20 cellular contexts compared by ENCODE assay signal in the genomic region with DNA sequence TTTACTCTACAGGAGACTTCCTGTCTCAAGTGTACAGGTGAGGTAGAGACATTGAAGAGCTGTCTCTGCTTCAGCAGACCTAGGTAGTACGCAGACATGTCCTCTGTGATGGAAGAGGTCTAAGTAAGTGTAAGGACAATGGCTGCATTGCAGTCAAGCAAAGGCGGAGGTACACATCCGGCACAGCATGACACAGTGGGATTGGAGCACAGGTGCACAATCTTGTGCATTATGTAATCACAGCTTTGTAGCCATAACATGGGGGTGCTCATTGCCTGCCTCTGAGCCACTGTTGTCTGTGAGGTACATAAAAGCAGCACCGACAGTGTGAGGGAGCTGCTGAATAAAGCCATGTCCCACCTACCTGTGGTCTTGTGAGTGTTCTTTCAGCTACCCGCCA.
A peak's percentile ranks its signal among the peaks of the same experiment; 100 is the strongest.
DNase-seq lines count a peak whose midpoint lies in the region; ATAC-seq and TF ChIP-seq lines count a peak whose summit lies in the region.
"Had no signal": no experiment of that assay in that cellular context is flagged by ENCODE, and none has a peak within 500 bp of the region (broad histone marks: within the 10 kb centered on the region; RNA-seq: fewer than 3 reads in every experiment).

No MANE protein-coding gene starts in this region.

- no peak overlapping the region for H2BK120ac ChIP-seq in mesenchymal stem cell (ENCODE audit: low read depth, low read length)

- H3K18ac ChIP-seq in mesenchymal stem cell (ENCODE audit: low read depth in 1 of 2, low read length in 2 of 2), result no peak overlapping the region

- H3K36me3 ChIP-seq in MM.1S (replicated peaks; ENCODE audit: insufficient read depth, low read length), result no peaks in the 10 kb centered on the region
- no peaks in the 10 kb centered on the region for H3K36me3 ChIP-seq in mesenchymal stem cell (ENCODE audit: control insufficient read depth in 1 of 2, insufficient read depth in 2 of 2, low read depth in 1 of 2, low read length in 2 of 2)
- H3K36me3 ChIP-seq in lower lobe of right lung, result no peaks in the 10 kb centered on the region

- H3K79me2 ChIP-seq in MM.1S (ENCODE audit: low read length), result no peaks in the 10 kb centered on the region

- H3K27ac ChIP-seq in MM.1S (ENCODE audit: low read length), result peak overlapping the region; percentile 12; the same call in 1 of the 2 replicates
- H3K27ac ChIP-seq in mesenchymal stem cell (ENCODE audit: low read length, poor library complexity, severe bottlenecking), result no peak overlapping the region
- no peak overlapping the region for H3K27ac ChIP-seq in lower lobe of right lung
- H3K27ac ChIP-seq: 22Rv1 had no signal

- H3F3A ChIP-seq in MM.1S (ENCODE audit: insufficient read depth, low read length), result peaks cover 5% of the 10 kb centered on the region; the same call in 1 of the 2 replicates

- no peaks in the 10 kb centered on the region for H3K79me1 ChIP-seq in mesenchymal stem cell (replicated peaks; ENCODE audit: low read length, poor library complexity, severe bottlenecking)

- no peak overlapping the region for H2BK15ac ChIP-seq in mesenchymal stem cell (ENCODE audit: low read depth, poor library complexity, severe bottlenecking)

- H3K4me1 ChIP-seq in MM.1S (ENCODE audit: low read length) (peaks cover 9% of the 10 kb centered on the region), mesenchymal stem cell (ENCODE audit: control insufficient read depth, insufficient read depth, low read depth, low read length) (no peaks in the 10 kb centered on the region), lower lobe of right lung (no peaks in the 10 kb centered on the region)

- H4K91ac ChIP-seq in mesenchymal stem cell (ENCODE audit: low read length), result no peak overlapping the region

- intact Hi-C loops in lower lobe of right lung (cut with DNase I), result no loop called here

- H2AFZ ChIP-seq in MM.1S (ENCODE audit: low read length) (0 out of 2 replicates have a peak overlapping the region, but pooled peaks have one; percentile 8), mesenchymal stem cell (ENCODE audit: low read depth, low read length) (no peak overlapping the region)

- ATAC-seq in lower lobe of right lung, result no peak
- ATAC-seq: HepG2, Panc1, Right ventricle myocardium inferior had no signal

- H2BK12ac ChIP-seq in mesenchymal stem cell (ENCODE audit: low read length in 2 of 2), result no peak overlapping the region

- H3K4me3 ChIP-seq in MM.1S (ENCODE audit: low read length), result no peak overlapping the region
- no peak overlapping the region for H3K4me3 ChIP-seq in mesenchymal stem cell (ENCODE audit: insufficient read depth in 1 of 2, low read depth in 1 of 2, low read length in 2 of 2)
- H3K4me3 ChIP-seq in lower lobe of right lung, result no peak overlapping the region

- H3K4me2 ChIP-seq in MM.1S (ENCODE audit: low read depth, low read length), result peak overlapping the region; percentile 24; the same call in 1 of the 2 replicates
- H3K4me2 ChIP-seq in mesenchymal stem cell (ENCODE audit: low read length, poor library complexity, severe bottlenecking), result no peak overlapping the region

- TF ChIP-seq CTCF in MM.1S (IDR thresholded peaks at IDR 0.05; ENCODE audit: low read length), result no peak
- no peak for TF ChIP-seq CTCF in lower lobe of right lung (IDR thresholded peaks at IDR 0.05)

- H3K14ac ChIP-seq in mesenchymal stem cell (ENCODE audit: low read length in 2 of 2), result no peak overlapping the region

- peak; percentile 55 for DNase-seq in DMS53 (lab: John Stamatoyannopoulos, UW)
- DNase-seq in DMS53 treated with DMSO at 0.1 percent for 48 hours (lab: John Stamatoyannopoulos, UW; ENCODE audit: unreplicated experiment), result no peak
- no peak for DNase-seq in MM.1S
- DNase-seq in RPMI8226, result peak; percentile 61
- DNase-seq in mesenchymal stem cell, result no peak
- DNase-seq in lower lobe of right lung, result no peak
- DNase-seq in occipital lobe (lab: John Stamatoyannopoulos, UW), result no peak
- DNase-seq in NCI-H2107 (lab: John Stamatoyannopoulos, UW), result no peak
- DNase-seq: AML-193, H7, HFFc6, KBM-7, NCI-H1417 treated with DMSO at 0.1 percent for 48 hours, NCI-H2029 treated with DMSO at 0.1 percent for 48 hours, NCI-H2227 treated with DMSO at 0.1 percent for 48 hours, NCI-H524 treated with DMSO at 0.1 percent for 48 hours had no signal

- no peak overlapping the region for H3K23ac ChIP-seq in mesenchymal stem cell (ENCODE audit: low read length in 2 of 2)

- WGBS in mesenchymal stem cell, result 97% methylated on average over 5 of the region's 5 CpGs

- H2AK5ac ChIP-seq in mesenchymal stem cell (ENCODE audit: low read length, severe bottlenecking), result no peak overlapping the region

- no peak overlapping the region for H3K9ac ChIP-seq in MM.1S (ENCODE audit: low read length)
- no peak overlapping the region for H3K9ac ChIP-seq in mesenchymal stem cell (ENCODE audit: low read length)

- no peak overlapping the region for H2BK5ac ChIP-seq in mesenchymal stem cell (ENCODE audit: low read depth, low read length, poor library complexity, severe bottlenecking)

- H3K9me2 ChIP-seq in MM.1S (replicated peaks; ENCODE audit: insufficient read depth, low read length), result no peaks in the 10 kb centered on the region

- H4K20me1 ChIP-seq in MM.1S (ENCODE audit: insufficient read depth, low read length), result no peaks in the 10 kb centered on the region

- H4K8ac ChIP-seq in mesenchymal stem cell (ENCODE audit: low read length), result peak overlapping the region; percentile 0

- H3K4ac ChIP-seq in mesenchymal stem cell (ENCODE audit: low read depth in 1 of 2, low read length in 2 of 2), result no peak overlapping the region

- H3K27me3 ChIP-seq in MM.1S (replicated peaks; ENCODE audit: insufficient read depth, low read length), result no peaks in the 10 kb centered on the region
- H3K27me3 ChIP-seq in mesenchymal stem cell (ENCODE audit: control insufficient read depth in 1 of 2, insufficient read depth in 1 of 2, low read length in 2 of 2), result no peaks in the 10 kb centered on the region
- H3K27me3 ChIP-seq in lower lobe of right lung (ENCODE audit: low read depth), result no peaks in the 10 kb centered on the region

- no peaks in the 10 kb centered on the region for H3K9me3 ChIP-seq in MM.1S (replicated peaks; ENCODE audit: insufficient read depth, low read length)
- no peaks in the 10 kb centered on the region for H3K9me3 ChIP-seq in mesenchymal stem cell (ENCODE audit: control insufficient read depth, low read length)
- H3K9me3 ChIP-seq in lower lobe of right lung, result no peaks in the 10 kb centered on the region

Comparison
In these comparisons a context has a peak if more than half of its experiments do, and no peak if none do; other contexts are left out.
1. DNase-seq: peak in DMS53 (single experiment) and RPMI8226 (single experiment); none in DMS53 treated with DMSO at 0.1 percent for 48 hours (single experiment), MM.1S (single experiment), mesenchymal stem cell (single experiment), lower lobe of right lung (single experiment), occipital lobe (single experiment) and NCI-H2107 (single experiment).